In the genomic region with DNA sequence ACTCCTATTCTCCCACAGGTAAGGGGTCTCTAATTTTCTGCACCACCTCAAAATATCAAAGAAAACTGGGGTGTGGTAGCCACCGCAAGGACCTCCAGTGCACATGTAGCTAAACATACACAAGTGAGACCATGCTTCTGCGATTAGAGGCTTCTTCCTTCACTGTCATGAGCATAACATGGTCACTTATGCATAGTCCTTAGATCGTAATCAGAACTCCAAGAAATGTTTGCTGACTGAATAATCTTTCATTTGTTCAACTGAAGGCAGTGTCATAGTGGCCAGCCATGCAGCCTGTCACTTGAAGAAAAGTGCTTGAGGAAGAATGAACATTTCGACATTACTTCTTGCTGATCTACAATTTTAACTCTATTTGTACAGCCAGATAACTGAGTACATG, we compare ENCODE assay signal across 36 cellular contexts. TPM values are rescaled to one million over a fixed set of nuclear protein-coding genes. Genes with fewer than 3 reads are reported as not detected.
"Had no signal": no experiment of that assay in that cellular context is flagged by ENCODE, and none has a peak within 500 bp of the region (broad histone marks: within the 10 kb centered on the region; RNA-seq: fewer than 3 reads in every experiment).

No MANE protein-coding gene starts in this region.

- H3K27ac ChIP-seq: brain microvascular endothelial cell, Peyer's patch, SJSA1 had no signal

- H3K36me3 ChIP-seq: brain microvascular endothelial cell, Peyer's patch, SJSA1 had no signal

- ATAC-seq: activated naive CD8-positive, alpha-beta T cell treated with anti-CD3 and anti-CD28 coated beads, Interleukin-2, amount 50 U/mL, for 24 hours; activated T-cell treated with anti-CD3 and anti-CD28 coated beads, Interleukin-2, amount 50 U/mL, for 4 hours; PC-3 had no signal

- H3K4me3 ChIP-seq: Peyer's patch, SJSA1 had no signal

- H3K27ac Mint-ChIP-seq: activated CD4-positive, alpha-beta T cell treated with anti-CD3 and anti-CD28 coated beads, Interleukin-2, amount 10 ng/mL, durations not matched to agents 24 days and 14 days; activated naive CD4-positive, alpha-beta T cell treated with anti-CD3 and anti-CD28 coated beads, Interleukin-2, amount 10 ng/mL, durations not matched to agents 7 days and 5 days; activated naive CD8-positive, alpha-beta T cell; activated naive CD8-positive, alpha-beta T cell treated with anti-CD3 and anti-CD28 coated beads, Interleukin-2, amount 50 U/mL, for 24 hours had no signal

- H3K9me3 Mint-ChIP-seq: activated naive CD4-positive, alpha-beta T cell treated with anti-CD3 and anti-CD28 coated beads, Interleukin-2, amount 10 ng/mL, durations not matched to agents 7 days and 5 days; activated naive CD8-positive, alpha-beta T cell treated with anti-CD3 and anti-CD28 coated beads, Interleukin-2, amount 50 U/mL, for 24 hours; activated T-cell treated with anti-CD3 and anti-CD28 coated beads, Interleukin-2, amount 50 U/mL, for 4 hours; central memory CD8-positive, alpha-beta T cell had no signal

- H3K9me3 ChIP-seq: Peyer's patch, SJSA1 had no signal

- H3K4me1 Mint-ChIP-seq: activated CD4-positive, alpha-beta T cell treated with anti-CD3 and anti-CD28 coated beads, Interleukin-2, amount 10 ng/mL, durations not matched to agents 24 days and 14 days; activated naive CD4-positive, alpha-beta T cell treated with anti-CD3 and anti-CD28 coated beads, Interleukin-2, amount 10 ng/mL, durations not matched to agents 7 days and 5 days; central memory CD8-positive, alpha-beta T cell had no signal

- H3K4me3 Mint-ChIP-seq: activated CD4-positive, alpha-beta T cell treated with anti-CD3 and anti-CD28 coated beads, Interleukin-2, amount 10 ng/mL, durations not matched to agents 24 days and 14 days; activated naive CD4-positive, alpha-beta T cell treated with anti-CD3 and anti-CD28 coated beads, Interleukin-2, amount 10 ng/mL, durations not matched to agents 7 days and 5 days; activated naive CD8-positive, alpha-beta T cell; activated naive CD8-positive, alpha-beta T cell treated with anti-CD3 and anti-CD28 coated beads, Interleukin-2, amount 50 U/mL, for 24 hours; activated T-cell treated with anti-CD3 and anti-CD28 coated beads, Interleukin-2, amount 50 U/mL, for 4 hours; central memory CD8-positive, alpha-beta T cell had no signal

- H3K27me3 ChIP-seq: brain microvascular endothelial cell, SJSA1 had no signal

- H3K36me3 Mint-ChIP-seq: activated naive CD4-positive, alpha-beta T cell treated with anti-CD3 and anti-CD28 coated beads, Interleukin-2, amount 10 ng/mL, durations not matched to agents 7 days and 5 days; activated naive CD8-positive, alpha-beta T cell had no signal

- DNase-seq: activated CD4-positive, alpha-beta T cell treated with anti-CD3 and anti-CD28 coated beads, Interleukin-2, amount 10 ng/mL, durations not matched to agents 24 days and 14 days; activated CD4-positive, alpha-beta T cell treated with anti-CD3 and anti-CD28 coated beads, Interleukin-2, amount 50 U/mL, for 48 hours; activated CD8-positive, alpha-beta memory T cell treated with anti-CD3 and anti-CD28 coated beads, Interleukin-2, amount 50 U/mL, for 4 hours; activated effector memory CD4-positive, alpha-beta T cell treated with Interleukin-2 at 50 U/mL for 16 hours; activated naive CD4-positive, alpha-beta T cell treated with anti-CD3 and anti-CD28 coated beads, Interleukin-2, amount 10 ng/mL, durations not matched to agents 7 days and 5 days; activated naive CD8-positive, alpha-beta T cell treated with anti-CD3 and anti-CD28 coated beads, Interleukin-2, amount 50 U/mL, for 24 hours; activated T-cell treated with anti-CD3 and anti-CD28 coated beads for 4 hours; activated T-cell treated with anti-CD3 and anti-CD28 coated beads, Interleukin-2, amount 50 U/mL, for 4 hours; amniotic stem cell; aorta; brain microvascular endothelial cell; MM.1S; MV-4-11; NCI-H1092; NCI-H146; NCI-H187; NCI-H2029 treated with DMSO at 0.1 percent for 48 hours; NCI-H2107; NCI-H2171; NCI-H510A; NCI-H526; NCI-H748 treated with DMSO at 0.1 percent for 48 hours; NK-92 treated with Interleukin-12 subunit alpha and Interleukin-12 subunit beta, amount 100 ng/mL, for 24 hours; PC-3; Peyer's patch; RPMI8226; SHP77 treated with DMSO at 0.1 percent for 48 hours; T1000 had no signal

- FAIRE-seq: TTC549 had no signal

RNA-seq across cellular contexts. Expression of a gene that starts 42.3 kb away (rescaled TPM):
- total RNA-seq: activated CD4-positive, alpha-beta T cell treated with anti-CD3 and anti-CD28 coated beads, Interleukin-2, amount 10 ng/mL, durations not matched to agents 24 days and 14 days; activated T-cell treated with anti-CD3 and anti-CD28 coated beads, Interleukin-2, amount 50 U/mL, for 4 hours; aorta; chondrocyte; LHCN-M2; PC-3; Peyer's patch; SJSA1; T-helper 1 cell treated with Interleukin-12 subunit alpha and Interleukin-12 subunit beta and Interleukin-4 antibody, amounts not matched to agents 30 ng/mL and 1 ng/mL, for 36 hours; T-helper 2 cell treated with Interferon-gamma antibody and Interleukin-4, amounts not matched to agents 100 ng/mL and 5 ng/mL, for 36 hours had no signal
- polyA plus RNA-seq: aorta had no signal
